In genomic region chr9:78026416-78026815, GRCh38 we compare ENCODE assay signal across 2 cellular contexts.
TF ChIP-seq lines count a peak whose summit lies in the region.

No MANE protein-coding gene starts in this region.

TF ChIP-seq in liver, 16 proteins besides CTCF, POLR2A, EP300 and RAD21:
- TF ChIP-seq ATF3 (IDR thresholded peaks at IDR 0.05) (peak; percentile 55), MAX (IDR thresholded peaks at IDR 0.05) (no peak), SP1 (IDR thresholded peaks at IDR 0.05) (no peak), HNF4A (conservative IDR thresholded peaks at IDR 0.05) (peak in 1 of 2 donors; percentile 18), ZBTB33 (IDR thresholded peaks at IDR 0.05) (no peak), JUND (IDR thresholded peaks at IDR 0.05) (peak; percentile 71 to 81), RXRA (IDR thresholded peaks at IDR 0.05) (peak; percentile 89 to 94), YY1 (IDR thresholded peaks at IDR 0.05) (no peak), FOXA1 (IDR thresholded peaks at IDR 0.05) (no peak)

TF ChIP-seq in HepG2, 621 proteins besides CTCF, POLR2A, EP300 and RAD21:
- TF ChIP-seq GABPA (IDR thresholded peaks at IDR 0.05; ENCODE audit: low read depth, low read length): no peak
- TF ChIP-seq GABPA (CRISPR knock-in tag; IDR thresholded peaks at IDR 0.05; ENCODE audit: low read depth): no peak
- no peak for TF ChIP-seq ARID5B (CRISPR knock-in tag; IDR thresholded peaks at IDR 0.05)
- TF ChIP-seq ZNF451 (CRISPR knock-in tag; IDR thresholded peaks at IDR 0.05): no peak
- no peak for TF ChIP-seq ZNF276 (CRISPR knock-in tag; IDR thresholded peaks at IDR 0.05; ENCODE audit: low read depth)
- no peak for TF ChIP-seq HNRNPL (IDR thresholded peaks at IDR 0.05; ENCODE audit: low read depth, low read length)
- TF ChIP-seq ZNF17 (CRISPR knock-in tag; IDR thresholded peaks at IDR 0.05): no peak
- no peak for TF ChIP-seq ZFP90 (CRISPR knock-in tag; IDR thresholded peaks at IDR 0.05; ENCODE audit: borderline replicate concordance)
- no peak for TF ChIP-seq BRCA1 (CRISPR knock-in tag; IDR thresholded peaks at IDR 0.05)
- TF ChIP-seq ZNF644 (CRISPR knock-in tag; IDR thresholded peaks at IDR 0.05; ENCODE audit: low read depth): no peak
- no peak for TF ChIP-seq PCBP2 (optimal IDR thresholded peaks at IDR 0.05; ENCODE audit: low read depth, low read length, poor library complexity, severe bottlenecking)
- no peak for TF ChIP-seq ZNF383 (CRISPR knock-in tag; IDR thresholded peaks at IDR 0.05; ENCODE audit: borderline replicate concordance)
- no peak for TF ChIP-seq ZNF256 (CRISPR knock-in tag; conservative IDR thresholded peaks at IDR 0.05)
- no peak for TF ChIP-seq MXD3 (CRISPR knock-in tag; IDR thresholded peaks at IDR 0.05)
